16 cellular contexts compared by ENCODE assay signal in the genomic region with DNA sequence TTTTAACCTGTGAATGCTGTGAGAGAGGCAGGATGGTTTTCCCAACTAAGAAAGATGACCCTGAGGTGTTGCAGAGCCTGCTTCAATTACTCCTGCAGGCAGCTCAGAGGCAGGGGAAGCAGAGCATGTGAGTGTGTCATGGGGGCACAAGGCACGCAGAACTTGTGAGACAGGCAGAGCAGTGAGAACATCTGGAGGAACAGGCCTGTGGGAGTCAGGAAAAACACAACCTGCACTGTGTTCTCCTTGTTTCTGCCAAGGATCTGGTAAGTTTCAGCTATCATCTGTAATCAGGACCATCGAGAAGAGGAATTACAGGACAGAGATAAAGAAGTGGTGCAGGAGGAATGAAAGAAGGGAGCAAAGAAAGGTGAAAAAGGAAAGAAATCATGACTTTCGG.
DNase-seq lines count a peak whose midpoint lies in the region; ATAC-seq and TF ChIP-seq lines count a peak whose summit lies in the region.
"Had no signal": no experiment of that assay in that cellular context is flagged by ENCODE, and none has a peak within 500 bp of the region (broad histone marks: within the 10 kb centered on the region; RNA-seq: fewer than 3 reads in every experiment).

No MANE protein-coding gene starts in this region.

- H3K36me3 ChIP-seq in SK-N-SH (replicated peaks in 1 of 2; ENCODE audit: control insufficient read depth in 1 of 2, insufficient read depth in 2 of 2, low read length in 1 of 2): no peaks in the 10 kb centered on the region
- H3K36me3 ChIP-seq: pancreas, vagina had no signal

- TF ChIP-seq EP300 in SK-N-SH (IDR thresholded peaks at IDR 0.05; ENCODE audit: borderline replicate concordance in 1 of 2, low read depth in 1 of 2, low read length in 1 of 2): peak; percentile 43 to 53; a peak in 2 of 4 replicates

- TF ChIP-seq RAD21 in SK-N-SH (IDR thresholded peaks at IDR 0.05; ENCODE audit: low read length): no peak

- H3K79me2 ChIP-seq in SK-N-SH (ENCODE audit: insufficient read depth): no peaks in the 10 kb centered on the region

- H3K4me2 ChIP-seq in SK-N-SH: no peak overlapping the region

- H3K27ac Mint-ChIP-seq in nephron progenitor cell: peak overlapping the region; percentile 3
- H3K27ac Mint-ChIP-seq in activated naive CD8-positive, alpha-beta T cell treated with anti-CD3 and anti-CD28 coated beads, Interleukin-2, amount 50 U/mL, for 24 hours: no peak overlapping the region
- H3K27ac Mint-ChIP-seq: effector memory CD8-positive, alpha-beta T cell had no signal

- H3K4me1 Mint-ChIP-seq in nephron progenitor cell: peaks cover 7% of the 10 kb centered on the region
- no peaks in the 10 kb centered on the region for H3K4me1 Mint-ChIP-seq in activated naive CD8-positive, alpha-beta T cell treated with anti-CD3 and anti-CD28 coated beads, Interleukin-2, amount 50 U/mL, for 24 hours
- H3K4me1 Mint-ChIP-seq: central memory CD8-positive, alpha-beta T cell had no signal

- CTCF ChIA-PET in SK-N-SH (lab: Yijun Ruan, JAX): no interaction called here

- peaks cover 0 to 6% of the 10 kb centered on the region in 2 experiments; a peak in 1 of 4 replicates for H3K4me1 ChIP-seq in SK-N-SH (ENCODE audit: control insufficient read depth in 1 of 2, insufficient read depth in 2 of 2, low read depth in 1 of 2, low read length in 1 of 2)
- H3K4me1 ChIP-seq: pancreas, vagina had no signal

- H3K9ac ChIP-seq in SK-N-SH: no peak overlapping the region

- POLR2A ChIA-PET in SK-N-SH (lab: Yijun Ruan, JAX): no interaction called here

- H3K27me3 ChIP-seq in SK-N-SH (ENCODE audit: insufficient read depth): no peaks in the 10 kb centered on the region
- H3K27me3 ChIP-seq: pancreas, vagina had no signal

- H3K36me3 Mint-ChIP-seq in nephron progenitor cell (ENCODE audit: low read depth): peaks cover under 1% of the 10 kb centered on the region
- no peaks in the 10 kb centered on the region for H3K36me3 Mint-ChIP-seq in activated naive CD8-positive, alpha-beta T cell treated with anti-CD3 and anti-CD28 coated beads, Interleukin-2, amount 50 U/mL, for 24 hours (ENCODE audit: low read depth)

- no peak overlapping the region for H3K4me3 Mint-ChIP-seq in nephron progenitor cell
- no peak overlapping the region for H3K4me3 Mint-ChIP-seq in activated naive CD8-positive, alpha-beta T cell treated with anti-CD3 and anti-CD28 coated beads, Interleukin-2, amount 50 U/mL, for 24 hours
- H3K4me3 Mint-ChIP-seq: central memory CD8-positive, alpha-beta T cell; effector memory CD8-positive, alpha-beta T cell had no signal

- 14% methylated on average over 3 of the region's 3 CpGs for WGBS in SK-N-SH (ENCODE audit: low lambda C conversion rate)

- H3K4me3 ChIP-seq in SK-N-SH (ENCODE audit: low read depth in 2 of 2, low read length in 1 of 2) (no peak overlapping the region), fibroblast of mammary gland (ENCODE audit: control insufficient read depth, low read depth, low read length) (no peak overlapping the region)
- H3K4me3 ChIP-seq: pancreas, vagina had no signal

- ATAC-seq in HG03045 (IDR thresholded peaks at IDR 0.05; ENCODE audit: unreplicated experiment): no peak
- no peak for ATAC-seq in activated naive CD8-positive, alpha-beta T cell treated with anti-CD3 and anti-CD28 coated beads, Interleukin-2, amount 50 U/mL, for 24 hours
- ATAC-seq: effector memory CD8-positive, alpha-beta T cell; left ventricle myocardium superior; pancreas had no signal

- H2AFZ ChIP-seq in SK-N-SH (ENCODE audit: low read depth): peak overlapping the region; percentile 52; the same call in 1 of the 2 replicates

- H3F3A ChIP-seq in SK-N-SH (replicated peaks; ENCODE audit: insufficient read depth): peaks cover 7% of the 10 kb centered on the region

- TF ChIP-seq CTCF in SK-N-SH (IDR thresholded peaks at IDR 0.05) (no peak), fibroblast of mammary gland (conservative IDR thresholded peaks at IDR 0.05; ENCODE audit: control insufficient read depth, insufficient read depth, low read depth, low read length) (no peak), nephron progenitor cell (IDR thresholded peaks at IDR 0.05) (no peak)

- no peak overlapping the region; a peak in 1 of 4 replicates for H3K27ac ChIP-seq in SK-N-SH (ENCODE audit: low read depth in 2 of 2, low read length in 1 of 2)
- H3K27ac ChIP-seq: pancreas, vagina had no signal

- no peaks in the 10 kb centered on the region for H4K20me1 ChIP-seq in SK-N-SH (ENCODE audit: insufficient read depth)

- H3K9me3 ChIP-seq in SK-N-SH: 0 out of 2 replicates have a peak, but pooled peaks cover 5% of the 10 kb centered on the region
- H3K9me3 ChIP-seq: pancreas, vagina had no signal

- H3K9me2 ChIP-seq in SK-N-SH: no peaks in the 10 kb centered on the region

- H3K27me3 Mint-ChIP-seq in nephron progenitor cell (ENCODE audit: low read depth, poor library complexity): no peaks in the 10 kb centered on the region
- no peaks in the 10 kb centered on the region for H3K27me3 Mint-ChIP-seq in activated naive CD8-positive, alpha-beta T cell treated with anti-CD3 and anti-CD28 coated beads, Interleukin-2, amount 50 U/mL, for 24 hours
- H3K27me3 Mint-ChIP-seq: central memory CD8-positive, alpha-beta T cell; effector memory CD8-positive, alpha-beta T cell had no signal

- peaks cover 6% of the 10 kb centered on the region for H3K9me3 Mint-ChIP-seq in nephron progenitor cell
- H3K9me3 Mint-ChIP-seq in activated naive CD8-positive, alpha-beta T cell treated with anti-CD3 and anti-CD28 coated beads, Interleukin-2, amount 50 U/mL, for 24 hours: peaks cover 5% of the 10 kb centered on the region

- peak; percentile 3 for DNase-seq in ELF-1 (ENCODE audit: low read depth, low spot score)
- no peak for DNase-seq in SK-N-SH
- DNase-seq in fibroblast of mammary gland (ENCODE audit: low read depth): peak; percentile 56
- DNase-seq in nephron progenitor cell: peak; percentile 6
- DNase-seq in activated naive CD8-positive, alpha-beta T cell treated with anti-CD3 and anti-CD28 coated beads, Interleukin-2, amount 50 U/mL, for 24 hours: no peak
- DNase-seq in anterior cingulate cortex (lab: John Stamatoyannopoulos, UW): no peak
- DNase-seq in T-helper 1 cell: no peak
- DNase-seq: effector memory CD8-positive, alpha-beta T cell; left ventricle myocardium superior; NCI-H1930; NCI-H526 treated with DMSO at 0.1 percent for 48 hours; pancreas; SHP77 treated with DMSO at 0.1 percent for 48 hours had no signal

TF ChIP-seq in SK-N-SH, 30 proteins besides CTCF, POLR2A, EP300 and RAD21:
- TF ChIP-seq NFIC (IDR thresholded peaks at IDR 0.05; ENCODE audit: borderline replicate concordance): no peak
- no peak for TF ChIP-seq CHD2 (IDR thresholded peaks at IDR 0.05; ENCODE audit: low read length, partially characterized antibody)
- TF ChIP-seq POLR2AphosphoS5 (IDR thresholded peaks at IDR 0.05; ENCODE audit: low read depth, low read length): peak; percentile 56
- TF ChIP-seq SIN3A (IDR thresholded peaks at IDR 0.05; ENCODE audit: borderline replicate concordance, low read depth, low read length): no peak
- no peak for TF ChIP-seq GATA2 (CRISPR knock-in tag; IDR thresholded peaks at IDR 0.05)
- TF ChIP-seq TCF12 (IDR thresholded peaks at IDR 0.05): peak; percentile 95
- TF ChIP-seq, protein P1, sequence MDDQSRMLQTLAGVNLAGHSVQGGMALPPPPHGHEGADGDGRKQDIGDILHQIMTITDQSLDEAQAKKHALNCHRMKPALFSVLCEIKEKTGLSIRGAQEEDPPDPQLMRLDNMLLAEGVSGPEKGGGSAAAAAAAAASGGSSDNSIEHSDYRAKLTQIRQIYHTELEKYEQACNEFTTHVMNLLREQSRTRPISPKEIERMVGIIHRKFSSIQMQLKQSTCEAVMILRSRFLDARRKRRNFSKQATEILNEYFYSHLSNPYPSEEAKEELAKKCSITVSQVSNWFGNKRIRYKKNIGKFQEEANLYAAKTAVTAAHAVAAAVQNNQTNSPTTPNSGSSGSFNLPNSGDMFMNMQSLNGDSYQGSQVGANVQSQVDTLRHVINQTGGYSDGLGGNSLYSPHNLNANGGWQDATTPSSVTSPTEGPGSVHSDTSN (IDR thresholded peaks at IDR 0.05): peak; percentile 70
- TF ChIP-seq, protein P2, sequence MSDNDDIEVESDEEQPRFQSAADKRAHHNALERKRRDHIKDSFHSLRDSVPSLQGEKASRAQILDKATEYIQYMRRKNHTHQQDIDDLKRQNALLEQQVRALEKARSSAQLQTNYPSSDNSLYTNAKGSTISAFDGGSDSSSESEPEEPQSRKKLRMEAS (IDR thresholded peaks at IDR 0.05; ENCODE audit: low read depth): 0 out of 2 replicates have a peak, but pooled peaks have one; percentile 38
- TF ChIP-seq FOSL2 (IDR thresholded peaks at IDR 0.05; ENCODE audit: borderline replicate concordance, low read depth): no peak

Comparison
In these comparisons a context has a peak if more than half of its experiments do, and no peak if none do; other contexts are left out.
1. DNase-seq: peak in ELF-1 (single experiment), fibroblast of mammary gland (single experiment) and nephron progenitor cell (single experiment); none in SK-N-SH (single experiment), activated naive CD8-positive, alpha-beta T cell treated with anti-CD3 and anti-CD28 coated beads, Interleukin-2, amount 50 U/mL, for 24 hours (single experiment), anterior cingulate cortex (0 of 58) and T-helper 1 cell (0 of 5).